Comparison of ENCODE assay signal across 17 cellular contexts in the genomic region with DNA sequence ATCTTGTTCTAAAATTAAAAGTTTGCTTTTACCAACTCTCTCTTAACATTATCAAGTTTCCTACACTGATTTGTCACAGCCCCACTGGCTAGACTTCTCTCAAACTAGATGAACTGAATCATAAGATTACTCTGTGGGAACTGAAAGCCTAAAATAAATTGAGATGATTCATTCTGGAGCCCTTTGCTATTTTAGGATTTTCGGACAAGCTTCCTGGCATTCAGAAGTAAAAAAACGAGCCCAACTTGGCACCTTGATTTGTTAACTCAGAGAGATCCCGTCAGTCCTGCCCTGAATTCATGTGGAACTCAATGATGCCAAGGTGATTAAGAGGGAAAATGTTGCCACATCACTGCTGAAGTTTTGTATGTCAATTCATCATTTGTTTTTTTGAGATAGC.
A peak's percentile ranks its signal among the peaks of the same experiment; 100 is the strongest.
DNase-seq lines count a peak whose midpoint lies in the region; ATAC-seq and TF ChIP-seq lines count a peak whose summit lies in the region.
"Had no signal": no experiment of that assay in that cellular context is flagged by ENCODE, and none has a peak within 500 bp of the region (broad histone marks: within the 10 kb centered on the region; RNA-seq: fewer than 3 reads in every experiment).

No MANE protein-coding gene starts in this region.

- ATAC-seq in omental fat pad (ENCODE audit: low FRiP score): peak; percentile 94
- ATAC-seq in activated T-helper 17 cell treated with anti-CD3 and anti-CD28 coated beads, Interleukin-2, amount 50 U/mL, for 72 hours (replicated peaks): no peak
- ATAC-seq in stimulated activated memory B cell treated with anti-CD40 and anti-IgM and Interleukin-4, amounts not matched to agents 10 μg/mL and 1 μg/mL and 100 μg/mL, for 72 hours: no peak
- ATAC-seq: HepG2 had no signal

- H3K27ac Mint-ChIP-seq in activated T-helper 17 cell treated with anti-CD3 and anti-CD28 coated beads, Interleukin-2, amount 50 U/mL, for 72 hours: no peak overlapping the region
- no peak overlapping the region for H3K27ac Mint-ChIP-seq in stimulated activated memory B cell treated with anti-CD40 and anti-IgM and Interleukin-4, amounts not matched to agents 10 μg/mL and 1 μg/mL and 100 μg/mL, for 72 hours
- H3K27ac Mint-ChIP-seq: activated naive CD4-positive, alpha-beta T cell treated with anti-CD3 and anti-CD28 coated beads, Interleukin-2, amount 50 U/mL, for 24 hours; progenitor cell of endocrine pancreas had no signal

- H3K27ac ChIP-seq in MM.1S (ENCODE audit: low read length): no peak overlapping the region
- H3K27ac ChIP-seq: BLaER1 had no signal

- H3K27me3 ChIP-seq in MG63 (no peaks in the 10 kb centered on the region), MM.1S (replicated peaks; ENCODE audit: insufficient read depth, low read length) (no peaks in the 10 kb centered on the region)
- H3K27me3 ChIP-seq: BLaER1 had no signal

- TF ChIP-seq CTCF in epithelial cell of esophagus (IDR thresholded peaks at IDR 0.05; ENCODE audit: insufficient read depth, low read depth, low read length, missing control alignments) (no peak), omental fat pad (IDR thresholded peaks at IDR 0.05) (no peak), MM.1S (IDR thresholded peaks at IDR 0.05; ENCODE audit: low read length) (no peak)

- H3K4me1 ChIP-seq in MM.1S (ENCODE audit: low read length): no peaks in the 10 kb centered on the region
- H3K4me1 ChIP-seq: BLaER1 had no signal

- H3K4me3 ChIP-seq in MG63 (no peak overlapping the region), epithelial cell of esophagus (ENCODE audit: low read length) (no peak overlapping the region), MM.1S (ENCODE audit: low read length) (no peak overlapping the region)
- H3K4me3 ChIP-seq: BLaER1 had no signal

- H3K4me2 ChIP-seq in MM.1S (ENCODE audit: low read depth, low read length): no peak overlapping the region
- H3K4me2 ChIP-seq: BLaER1 had no signal

- H2AFZ ChIP-seq in MM.1S (ENCODE audit: low read length): no peak overlapping the region

- peaks cover 2% of the 10 kb centered on the region for H3K9me3 Mint-ChIP-seq in activated T-helper 17 cell treated with anti-CD3 and anti-CD28 coated beads, Interleukin-2, amount 50 U/mL, for 72 hours
- H3K9me3 Mint-ChIP-seq in stimulated activated memory B cell treated with anti-CD40 and anti-IgM and Interleukin-4, amounts not matched to agents 10 μg/mL and 1 μg/mL and 100 μg/mL, for 72 hours: peaks cover 1% of the 10 kb centered on the region
- H3K9me3 Mint-ChIP-seq: activated naive CD4-positive, alpha-beta T cell treated with anti-CD3 and anti-CD28 coated beads, Interleukin-2, amount 50 U/mL, for 24 hours had no signal

- H3K36me3 ChIP-seq in MG63 (no peaks in the 10 kb centered on the region), MM.1S (replicated peaks; ENCODE audit: insufficient read depth, low read length) (no peaks in the 10 kb centered on the region)
- H3K36me3 ChIP-seq: BLaER1 had no signal

- peak; percentile 42 for DNase-seq in AG20443 (ENCODE audit: low spot score)
- DNase-seq in MG63: peak; percentile 59
- peak; percentile 44 for DNase-seq in epithelial cell of esophagus (ENCODE audit: low read depth)
- no peak for DNase-seq in omental fat pad (ENCODE audit: low spot score)
- no peak for DNase-seq in MM.1S
- no peak for DNase-seq in T-helper 1 cell
- DNase-seq: DMS79, midbrain, NCI-H1048, NCI-H2227 treated with DMSO at 0.1 percent for 48 hours, trophoblast cell had no signal

- no peaks in the 10 kb centered on the region for H3K36me3 Mint-ChIP-seq in activated T-helper 17 cell treated with anti-CD3 and anti-CD28 coated beads, Interleukin-2, amount 50 U/mL, for 72 hours (ENCODE audit: low read depth)
- no peaks in the 10 kb centered on the region for H3K36me3 Mint-ChIP-seq in stimulated activated memory B cell treated with anti-CD40 and anti-IgM and Interleukin-4, amounts not matched to agents 10 μg/mL and 1 μg/mL and 100 μg/mL, for 72 hours
- H3K36me3 Mint-ChIP-seq: activated naive CD4-positive, alpha-beta T cell treated with anti-CD3 and anti-CD28 coated beads, Interleukin-2, amount 50 U/mL, for 24 hours had no signal

- H3K79me2 ChIP-seq in MM.1S (ENCODE audit: low read length): no peaks in the 10 kb centered on the region

- peaks cover 5% of the 10 kb centered on the region for H3K27me3 Mint-ChIP-seq in activated T-helper 17 cell treated with anti-CD3 and anti-CD28 coated beads, Interleukin-2, amount 50 U/mL, for 72 hours
- no peaks in the 10 kb centered on the region for H3K27me3 Mint-ChIP-seq in stimulated activated memory B cell treated with anti-CD40 and anti-IgM and Interleukin-4, amounts not matched to agents 10 μg/mL and 1 μg/mL and 100 μg/mL, for 72 hours
- H3K27me3 Mint-ChIP-seq: activated naive CD4-positive, alpha-beta T cell treated with anti-CD3 and anti-CD28 coated beads, Interleukin-2, amount 50 U/mL, for 24 hours; progenitor cell of endocrine pancreas had no signal

- H4K20me1 ChIP-seq in MM.1S (ENCODE audit: insufficient read depth, low read length): no peaks in the 10 kb centered on the region
- H4K20me1 ChIP-seq: BLaER1 had no signal

- no peak overlapping the region for H3K9ac ChIP-seq in MM.1S (ENCODE audit: low read length)
- H3K9ac ChIP-seq: BLaER1 had no signal

- no peaks in the 10 kb centered on the region for H3K4me1 Mint-ChIP-seq in activated T-helper 17 cell treated with anti-CD3 and anti-CD28 coated beads, Interleukin-2, amount 50 U/mL, for 72 hours
- H3K4me1 Mint-ChIP-seq in stimulated activated memory B cell treated with anti-CD40 and anti-IgM and Interleukin-4, amounts not matched to agents 10 μg/mL and 1 μg/mL and 100 μg/mL, for 72 hours: no peaks in the 10 kb centered on the region
- H3K4me1 Mint-ChIP-seq: activated naive CD4-positive, alpha-beta T cell treated with anti-CD3 and anti-CD28 coated beads, Interleukin-2, amount 50 U/mL, for 24 hours had no signal

- H3K4me3 Mint-ChIP-seq in activated T-helper 17 cell treated with anti-CD3 and anti-CD28 coated beads, Interleukin-2, amount 50 U/mL, for 72 hours: no peak overlapping the region
- H3K4me3 Mint-ChIP-seq in stimulated activated memory B cell treated with anti-CD40 and anti-IgM and Interleukin-4, amounts not matched to agents 10 μg/mL and 1 μg/mL and 100 μg/mL, for 72 hours: no peak overlapping the region
- H3K4me3 Mint-ChIP-seq: activated naive CD4-positive, alpha-beta T cell treated with anti-CD3 and anti-CD28 coated beads, Interleukin-2, amount 50 U/mL, for 24 hours had no signal

- H3K9me3 ChIP-seq in MG63 (no peaks in the 10 kb centered on the region), MM.1S (replicated peaks; ENCODE audit: insufficient read depth, low read length) (no peaks in the 10 kb centered on the region)
- H3K9me3 ChIP-seq: BLaER1 had no signal

- H3K9me2 ChIP-seq in MM.1S (replicated peaks; ENCODE audit: insufficient read depth, low read length): no peaks in the 10 kb centered on the region

- no peaks in the 10 kb centered on the region for H3F3A ChIP-seq in MM.1S (ENCODE audit: insufficient read depth, low read length)

Comparison
In these comparisons a context has a peak if more than half of its experiments do, and no peak if none do; other contexts are left out.
1. DNase-seq: peak in AG20443 (single experiment), MG63 (single experiment) and epithelial cell of esophagus (single experiment); none in omental fat pad (single experiment), MM.1S (single experiment) and T-helper 1 cell (0 of 5).